ENCODE assay signal across 2 cellular contexts in the genomic region with DNA sequence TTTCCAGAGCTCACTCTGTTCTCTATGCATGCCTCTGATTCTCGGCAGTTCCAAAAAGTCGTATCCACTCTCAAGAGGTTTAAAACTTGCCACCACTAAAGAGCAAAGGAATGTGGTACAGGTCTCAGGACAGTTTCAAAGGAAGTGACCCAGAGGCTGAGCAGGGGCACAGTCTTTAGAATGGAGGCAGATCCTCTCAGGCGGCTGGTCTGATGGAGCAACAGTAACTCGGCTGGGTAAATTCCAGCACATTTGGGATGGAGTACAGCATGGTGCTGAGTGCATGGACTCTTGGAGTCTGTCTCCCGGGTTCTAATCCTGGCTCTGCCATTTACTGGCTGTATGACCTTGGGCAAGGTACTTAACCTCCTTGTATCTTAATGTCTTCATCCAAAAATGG.
TF ChIP-seq lines count a peak whose summit lies in the region.

No MANE protein-coding gene starts in this region.

TF ChIP-seq in GM23338, 12 proteins besides CTCF, POLR2A, EP300 and RAD21 (continued from another document):
- TF ChIP-seq, protein P1, sequence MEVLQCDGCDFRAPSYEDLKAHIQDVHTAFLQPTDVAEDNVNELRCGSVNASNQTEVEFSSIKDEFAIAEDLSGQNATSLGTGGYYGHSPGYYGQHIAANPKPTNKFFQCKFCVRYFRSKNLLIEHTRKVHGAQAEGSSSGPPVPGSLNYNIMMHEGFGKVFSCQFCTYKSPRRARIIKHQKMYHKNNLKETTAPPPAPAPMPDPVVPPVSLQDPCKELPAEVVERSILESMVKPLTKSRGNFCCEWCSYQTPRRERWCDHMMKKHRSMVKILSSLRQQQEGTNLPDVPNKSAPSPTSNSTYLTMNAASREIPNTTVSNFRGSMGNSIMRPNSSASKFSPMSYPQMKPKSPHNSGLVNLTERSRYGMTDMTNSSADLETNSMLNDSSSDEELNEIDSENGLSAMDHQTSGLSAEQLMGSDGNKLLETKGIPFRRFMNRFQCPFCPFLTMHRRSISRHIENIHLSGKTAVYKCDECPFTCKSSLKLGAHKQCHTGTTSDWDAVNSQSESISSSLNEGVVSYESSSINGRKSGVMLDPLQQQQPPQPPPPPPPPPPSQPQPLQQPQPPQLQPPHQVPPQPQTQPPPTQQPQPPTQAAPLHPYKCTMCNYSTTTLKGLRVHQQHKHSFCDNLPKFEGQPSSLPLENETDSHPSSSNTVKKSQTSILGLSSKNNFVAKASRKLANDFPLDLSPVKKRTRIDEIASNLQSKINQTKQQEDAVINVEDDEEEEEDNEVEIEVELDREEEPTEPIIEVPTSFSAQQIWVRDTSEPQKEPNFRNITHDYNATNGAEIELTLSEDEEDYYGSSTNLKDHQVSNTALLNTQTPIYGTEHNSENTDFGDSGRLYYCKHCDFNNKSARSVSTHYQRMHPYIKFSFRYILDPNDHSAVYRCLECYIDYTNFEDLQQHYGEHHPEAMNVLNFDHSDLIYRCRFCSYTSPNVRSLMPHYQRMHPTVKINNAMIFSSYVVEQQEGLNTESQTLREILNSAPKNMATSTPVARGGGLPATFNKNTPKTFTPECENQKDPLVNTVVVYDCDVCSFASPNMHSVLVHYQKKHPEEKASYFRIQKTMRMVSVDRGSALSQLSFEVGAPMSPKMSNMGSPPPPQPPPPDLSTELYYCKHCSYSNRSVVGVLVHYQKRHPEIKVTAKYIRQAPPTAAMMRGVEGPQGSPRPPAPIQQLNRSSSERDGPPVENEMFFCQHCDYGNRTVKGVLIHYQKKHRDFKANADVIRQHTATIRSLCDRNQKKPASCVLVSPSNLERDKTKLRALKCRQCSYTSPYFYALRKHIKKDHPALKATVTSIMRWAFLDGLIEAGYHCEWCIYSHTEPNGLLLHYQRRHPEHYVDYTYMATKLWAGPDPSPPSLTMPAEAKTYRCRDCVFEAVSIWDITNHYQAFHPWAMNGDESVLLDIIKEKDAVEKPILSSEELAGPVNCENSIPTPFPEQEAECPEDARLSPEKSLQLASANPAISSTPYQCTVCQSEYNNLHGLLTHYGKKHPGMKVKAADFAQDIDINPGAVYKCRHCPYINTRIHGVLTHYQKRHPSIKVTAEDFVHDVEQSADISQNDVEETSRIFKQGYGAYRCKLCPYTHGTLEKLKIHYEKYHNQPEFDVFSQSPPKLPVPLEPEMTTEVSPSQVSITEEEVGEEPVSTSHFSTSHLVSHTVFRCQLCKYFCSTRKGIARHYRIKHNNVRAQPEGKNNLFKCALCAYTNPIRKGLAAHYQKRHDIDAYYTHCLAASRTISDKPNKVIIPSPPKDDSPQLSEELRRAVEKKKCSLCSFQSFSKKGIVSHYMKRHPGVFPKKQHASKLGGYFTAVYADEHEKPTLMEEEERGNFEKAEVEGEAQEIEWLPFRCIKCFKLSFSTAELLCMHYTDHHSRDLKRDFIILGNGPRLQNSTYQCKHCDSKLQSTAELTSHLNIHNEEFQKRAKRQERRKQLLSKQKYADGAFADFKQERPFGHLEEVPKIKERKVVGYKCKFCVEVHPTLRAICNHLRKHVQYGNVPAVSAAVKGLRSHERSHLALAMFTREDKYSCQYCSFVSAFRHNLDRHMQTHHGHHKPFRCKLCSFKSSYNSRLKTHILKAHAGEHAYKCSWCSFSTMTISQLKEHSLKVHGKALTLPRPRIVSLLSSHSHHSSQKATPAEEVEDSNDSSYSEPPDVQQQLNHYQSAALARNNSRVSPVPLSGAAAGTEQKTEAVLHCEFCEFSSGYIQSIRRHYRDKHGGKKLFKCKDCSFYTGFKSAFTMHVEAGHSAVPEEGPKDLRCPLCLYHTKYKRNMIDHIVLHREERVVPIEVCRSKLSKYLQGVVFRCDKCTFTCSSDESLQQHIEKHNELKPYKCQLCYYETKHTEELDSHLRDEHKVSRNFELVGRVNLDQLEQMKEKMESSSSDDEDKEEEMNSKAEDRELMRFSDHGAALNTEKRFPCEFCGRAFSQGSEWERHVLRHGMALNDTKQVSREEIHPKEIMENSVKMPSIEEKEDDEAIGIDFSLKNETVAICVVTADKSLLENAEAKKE (CRISPR knock-in tag; IDR thresholded peaks at IDR 0.05): no peak
- TF ChIP-seq, protein P2, sequence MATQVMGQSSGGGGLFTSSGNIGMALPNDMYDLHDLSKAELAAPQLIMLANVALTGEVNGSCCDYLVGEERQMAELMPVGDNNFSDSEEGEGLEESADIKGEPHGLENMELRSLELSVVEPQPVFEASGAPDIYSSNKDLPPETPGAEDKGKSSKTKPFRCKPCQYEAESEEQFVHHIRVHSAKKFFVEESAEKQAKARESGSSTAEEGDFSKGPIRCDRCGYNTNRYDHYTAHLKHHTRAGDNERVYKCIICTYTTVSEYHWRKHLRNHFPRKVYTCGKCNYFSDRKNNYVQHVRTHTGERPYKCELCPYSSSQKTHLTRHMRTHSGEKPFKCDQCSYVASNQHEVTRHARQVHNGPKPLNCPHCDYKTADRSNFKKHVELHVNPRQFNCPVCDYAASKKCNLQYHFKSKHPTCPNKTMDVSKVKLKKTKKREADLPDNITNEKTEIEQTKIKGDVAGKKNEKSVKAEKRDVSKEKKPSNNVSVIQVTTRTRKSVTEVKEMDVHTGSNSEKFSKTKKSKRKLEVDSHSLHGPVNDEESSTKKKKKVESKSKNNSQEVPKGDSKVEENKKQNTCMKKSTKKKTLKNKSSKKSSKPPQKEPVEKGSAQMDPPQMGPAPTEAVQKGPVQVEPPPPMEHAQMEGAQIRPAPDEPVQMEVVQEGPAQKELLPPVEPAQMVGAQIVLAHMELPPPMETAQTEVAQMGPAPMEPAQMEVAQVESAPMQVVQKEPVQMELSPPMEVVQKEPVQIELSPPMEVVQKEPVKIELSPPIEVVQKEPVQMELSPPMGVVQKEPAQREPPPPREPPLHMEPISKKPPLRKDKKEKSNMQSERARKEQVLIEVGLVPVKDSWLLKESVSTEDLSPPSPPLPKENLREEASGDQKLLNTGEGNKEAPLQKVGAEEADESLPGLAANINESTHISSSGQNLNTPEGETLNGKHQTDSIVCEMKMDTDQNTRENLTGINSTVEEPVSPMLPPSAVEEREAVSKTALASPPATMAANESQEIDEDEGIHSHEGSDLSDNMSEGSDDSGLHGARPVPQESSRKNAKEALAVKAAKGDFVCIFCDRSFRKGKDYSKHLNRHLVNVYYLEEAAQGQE (IDR thresholded peaks at IDR 0.05; ENCODE audit: unreplicated experiment): no peak
- TF ChIP-seq JUNB (IDR thresholded peaks at IDR 0.05; ENCODE audit: unreplicated experiment) (no peak), POLR2AphosphoS5 (IDR thresholded peaks at IDR 0.05; ENCODE audit: low read depth) (no peak), ZNF114 (CRISPR knock-in tag; IDR thresholded peaks at IDR 0.05) (no peak), EZH2 (IDR thresholded peaks at IDR 0.05; ENCODE audit: low read depth, unreplicated experiment) (no peak), ZNF331 (CRISPR knock-in tag; IDR thresholded peaks at IDR 0.05; ENCODE audit: low read depth) (no peak)
- TF ChIP-seq, protein P3, sequence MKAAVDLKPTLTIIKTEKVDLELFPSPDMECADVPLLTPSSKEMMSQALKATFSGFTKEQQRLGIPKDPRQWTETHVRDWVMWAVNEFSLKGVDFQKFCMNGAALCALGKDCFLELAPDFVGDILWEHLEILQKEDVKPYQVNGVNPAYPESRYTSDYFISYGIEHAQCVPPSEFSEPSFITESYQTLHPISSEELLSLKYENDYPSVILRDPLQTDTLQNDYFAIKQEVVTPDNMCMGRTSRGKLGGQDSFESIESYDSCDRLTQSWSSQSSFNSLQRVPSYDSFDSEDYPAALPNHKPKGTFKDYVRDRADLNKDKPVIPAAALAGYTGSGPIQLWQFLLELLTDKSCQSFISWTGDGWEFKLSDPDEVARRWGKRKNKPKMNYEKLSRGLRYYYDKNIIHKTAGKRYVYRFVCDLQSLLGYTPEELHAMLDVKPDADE (IDR thresholded peaks at IDR 0.05): no peak
TF ChIP-seq in GM23338: peak in this region for 0.

TF ChIP-seq in H1, 55 proteins besides CTCF, POLR2A, EP300 and RAD21 (continued from another document):
- TF ChIP-seq SAP30 (IDR thresholded peaks at IDR 0.05; ENCODE audit: insufficient read depth, insufficient replicate concordance, low read length) (no peak), CHD1 (IDR thresholded peaks at IDR 0.05; ENCODE audit: low read depth, low read length) (no peak), TAF7 (optimal IDR thresholded peaks at IDR 0.05; ENCODE audit: borderline replicate concordance, low read depth, low read length) (no peak)
